ENCODE assay signal across 10 cellular contexts in the genomic region with DNA sequence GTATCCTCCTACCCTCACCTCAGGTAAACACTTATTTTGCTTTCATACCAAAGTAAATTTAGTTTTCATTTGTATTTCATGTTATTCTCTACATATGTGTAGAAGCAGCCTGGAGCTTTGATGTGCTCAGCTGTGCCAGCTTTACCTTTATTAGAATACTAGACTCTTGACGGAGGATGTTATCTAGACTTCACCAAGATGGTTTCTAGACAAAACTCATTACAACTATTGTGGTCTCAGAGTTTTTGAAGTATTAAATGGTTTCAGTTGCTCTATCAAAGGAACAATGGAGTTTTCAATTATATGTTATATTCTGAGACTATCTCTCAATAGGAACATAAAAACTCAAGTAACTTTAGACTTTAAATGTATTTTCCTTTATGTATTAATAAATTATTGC. TPM values are rescaled to one million over a fixed set of nuclear protein-coding genes. Genes with fewer than 3 reads are reported as not detected.
DNase-seq lines count a peak whose midpoint lies in the region; ATAC-seq and TF ChIP-seq lines count a peak whose summit lies in the region.
"Had no signal": no experiment of that assay in that cellular context is flagged by ENCODE, and none has a peak within 500 bp of the region (broad histone marks: within the 10 kb centered on the region; RNA-seq: fewer than 3 reads in every experiment).

No MANE protein-coding gene starts in this region.

- intact Hi-C loops in activated naive CD4-positive, alpha-beta T cell treated with anti-CD3 and anti-CD28 coated beads for 36 hours (cut with micrococcal nuclease): loop anchor here (1.0 to 5.0 kb wide), 7 partner anchors 11 to 417 kb away; no protein-coding TSS in a partner anchor
- intact Hi-C loops in activated B cell treated with CpG ODN at 0.5 μM for 24 hours (cut with micrococcal nuclease): no loop called here
- intact Hi-C loops in cardiac septum (cut with DNase I): no loop called here

- H3K27me3 Mint-ChIP-seq in activated naive CD4-positive, alpha-beta T cell treated with anti-CD3 and anti-CD28 coated beads for 36 hours (ENCODE audit: low read depth): no peaks in the 10 kb centered on the region
- no peaks in the 10 kb centered on the region for H3K27me3 Mint-ChIP-seq in activated B cell treated with CpG ODN at 0.5 μM for 24 hours

- no peaks in the 10 kb centered on the region for H3K9me3 ChIP-seq in upper lobe of left lung

- DNase-seq in activated naive CD4-positive, alpha-beta T cell treated with anti-CD3 and anti-CD28 coated beads for 36 hours: peak; percentile 38
- no peak for DNase-seq in activated naive CD4-positive, alpha-beta T cell treated with Interleukin-2 at 50 U/mL for 16 hours
- no peak for DNase-seq in activated B cell treated with CpG ODN at 0.5 μM for 24 hours
- DNase-seq in upper lobe of left lung: no peak
- no peak for DNase-seq in substantia nigra (lab: John Stamatoyannopoulos, UW)
- DNase-seq in cardiac septum (ENCODE audit: low spot score): no peak
- DNase-seq in DMS79 treated with DMSO at 0.1 percent for 48 hours (lab: John Stamatoyannopoulos, UW): no peak
- DNase-seq: SHP77 treated with DMSO at 0.1 percent for 48 hours had no signal

- no peak for TF ChIP-seq EP300 in upper lobe of left lung (IDR thresholded peaks at IDR 0.05)

- H3K27me3 ChIP-seq in upper lobe of left lung: no peaks in the 10 kb centered on the region

- H3K36me3 ChIP-seq in upper lobe of left lung: no peaks in the 10 kb centered on the region

- H3K4me1 ChIP-seq in upper lobe of left lung: no peaks in the 10 kb centered on the region

- WGBS in upper lobe of left lung, 2 donors: 79 to 85% methylated on average over 1 of the region's 1 CpG

- POLR2A ChIA-PET in activated B cell treated with CpG ODN at 0.5 μM for 24 hours (lab: Charles Lee): no interaction called here

- no peaks in the 10 kb centered on the region for H3K9me3 Mint-ChIP-seq in activated naive CD4-positive, alpha-beta T cell treated with anti-CD3 and anti-CD28 coated beads for 36 hours
- no peaks in the 10 kb centered on the region for H3K9me3 Mint-ChIP-seq in activated B cell treated with CpG ODN at 0.5 μM for 24 hours

- peak overlapping the region; percentile 32 to 79 (median 48) for H3K27ac ChIP-seq in upper lobe of left lung
- H3K27ac ChIP-seq in substantia nigra (ENCODE audit: low read depth, low read length, poor library complexity, severe bottlenecking): no peak overlapping the region

- ATAC-seq in HG02981 (IDR thresholded peaks at IDR 0.05; ENCODE audit: unreplicated experiment) (peak; percentile 60), activated B cell treated with CpG ODN at 0.5 μM for 24 hours (ENCODE audit: low read depth) (no peak), upper lobe of left lung (ENCODE audit: low FRiP score in 2 of 2) (no peak)

- H3K4me1 Mint-ChIP-seq in activated naive CD4-positive, alpha-beta T cell treated with anti-CD3 and anti-CD28 coated beads for 36 hours (ENCODE audit: low read depth): peaks cover 51% of the 10 kb centered on the region
- H3K4me1 Mint-ChIP-seq in activated B cell treated with CpG ODN at 0.5 μM for 24 hours: peaks cover 23% of the 10 kb centered on the region
- H3K4me1 Mint-ChIP-seq: neural crest cell had no signal

- no peak for TF ChIP-seq POLR2A in upper lobe of left lung (IDR thresholded peaks at IDR 0.05)

- no peak overlapping the region for H3K4me3 ChIP-seq in upper lobe of left lung

- CTCF ChIA-PET in activated naive CD4-positive, alpha-beta T cell treated with anti-CD3 and anti-CD28 coated beads for 36 hours (lab: Charles Lee): interaction anchor here (0.5 to 2.5 kb wide), 5 partner anchors 10 to 177 kb away, joined by 3 to 10 read pairs (median 3); no protein-coding TSS in a partner anchor
- CTCF ChIA-PET in activated B cell treated with CpG ODN at 0.5 μM for 24 hours (lab: Charles Lee): no interaction called here

- TF ChIP-seq CTCF in activated B cell treated with CpG ODN at 0.5 μM for 24 hours (IDR thresholded peaks at IDR 0.05) (no peak), upper lobe of left lung (IDR thresholded peaks at IDR 0.05) (no peak)

- H3K4me3 Mint-ChIP-seq in activated naive CD4-positive, alpha-beta T cell treated with anti-CD3 and anti-CD28 coated beads for 36 hours: peak overlapping the region; percentile 1
- no peak overlapping the region for H3K4me3 Mint-ChIP-seq in activated B cell treated with CpG ODN at 0.5 μM for 24 hours
- H3K4me3 Mint-ChIP-seq: neural crest cell had no signal

- H3K27ac Mint-ChIP-seq in activated naive CD4-positive, alpha-beta T cell treated with anti-CD3 and anti-CD28 coated beads for 36 hours: peak overlapping the region; percentile 94
- peak overlapping the region; percentile 32 for H3K27ac Mint-ChIP-seq in activated B cell treated with CpG ODN at 0.5 μM for 24 hours

- H3K36me3 Mint-ChIP-seq in activated naive CD4-positive, alpha-beta T cell treated with anti-CD3 and anti-CD28 coated beads for 36 hours (ENCODE audit: low read depth): peaks cover 9% of the 10 kb centered on the region
- H3K36me3 Mint-ChIP-seq in activated B cell treated with CpG ODN at 0.5 μM for 24 hours (ENCODE audit: low read depth): no peaks in the 10 kb centered on the region

RNA-seq across cellular contexts. Expression of a gene that starts 5.0 kb away (rescaled TPM):
- total RNA-seq in activated naive CD4-positive, alpha-beta T cell treated with anti-CD3 and anti-CD28 coated beads for 36 hours: 10 to 100 TPM; 11.2 to 15.1 TPM
- total RNA-seq in activated B cell treated with CpG ODN at 0.5 μM for 24 hours: 0.98 and 1.5 TPM in 2 replicates
- total RNA-seq in upper lobe of left lung: 10 to 100 TPM in 3 of 6 donors, 1 to 10 TPM in 3; 8.0 to 16.3 (median 10.9) TPM
- 0.70 TPM for total RNA-seq in cardiac septum
- total RNA-seq: neural crest cell had no signal

RNA-seq across cellular contexts. Expression of a gene that starts 55.1 kb away (rescaled TPM):
- total RNA-seq in activated naive CD4-positive, alpha-beta T cell treated with anti-CD3 and anti-CD28 coated beads for 36 hours: under 1 TPM; 0.07 to 0.10 TPM
- 0.05 and 0.11 TPM in 2 replicates for total RNA-seq in activated B cell treated with CpG ODN at 0.5 μM for 24 hours
- not detected for total RNA-seq in upper lobe of left lung
- not detected for total RNA-seq in cardiac septum
- total RNA-seq: neural crest cell had no signal
